In genomic region chr20:61332016-61332975, GRCh38 we compare ENCODE assay signal across 17 cellular contexts.
"Had no signal": no experiment of that assay in that cellular context is flagged by ENCODE, and none has a peak within 500 bp of the region (broad histone marks: within the 10 kb centered on the region; RNA-seq: fewer than 3 reads in every experiment).

No MANE protein-coding gene starts in this region.

- H3K36me3 ChIP-seq: ascending aorta, lower lobe of right lung, right atrium auricular region, thoracic aorta, upper lobe of left lung had no signal

- DNase-seq: activated CD4-positive, alpha-beta T cell treated with anti-CD3 and anti-CD28 coated beads, Interleukin-2, amount 10 ng/mL, durations not matched to agents 24 days and 14 days; activated CD8-positive, alpha-beta T cell treated with anti-CD3 and anti-CD28 coated beads, Interleukin-2, amount 10 ng/mL, durations not matched to agents 7 days and 5 days; activated effector memory CD4-positive, alpha-beta T cell treated with Interleukin-2 at 50 U/mL for 16 hours; activated naive CD4-positive, alpha-beta T cell treated with anti-CD3 and anti-CD28 coated beads, Interleukin-2, amount 10 ng/mL, durations not matched to agents 7 days and 5 days; activated T-cell treated with anti-CD3 and anti-CD28 coated beads, Interleukin-2, amount 50 U/mL, for 4 hours; lower lobe of right lung; stimulated activated CD4-positive, alpha-beta T cell treated with anti-CD3 and anti-CD28 coated beads, Interleukin-4, amount 100 ng/mL, for 24 hours; T1000 had no signal

- H3K27ac Mint-ChIP-seq: activated CD4-positive, alpha-beta T cell treated with anti-CD3 and anti-CD28 coated beads, Interleukin-2, amount 10 ng/mL, durations not matched to agents 24 days and 14 days; activated CD8-positive, alpha-beta T cell treated with anti-CD3 and anti-CD28 coated beads, Interleukin-2, amount 10 ng/mL, durations not matched to agents 7 days and 5 days; activated naive CD4-positive, alpha-beta T cell treated with anti-CD3 and anti-CD28 coated beads, Interleukin-2, amount 10 ng/mL, durations not matched to agents 7 days and 5 days; natural killer cell treated with Interleukin-12 subunit alpha and Interleukin-12 subunit beta and Interleukin-15 and Interleukin-18, amount 100 ng/mL, for 72 hours; progenitor cell of endocrine pancreas; stimulated activated effector memory CD8-positive, alpha-beta T cell treated with anti-CD3 and anti-CD28 coated beads, Interleukin-12 subunit alpha, Interleukin-12 subunit beta, amount 100 ng/mL, for 72 hours had no signal

- H3K4me3 ChIP-seq: ascending aorta, hepatocyte, lower lobe of right lung, right atrium auricular region, skin epidermis, thoracic aorta, upper lobe of left lung had no signal

- H3K27ac ChIP-seq: ascending aorta, hepatocyte, lower lobe of right lung, right atrium auricular region, skin epidermis, thoracic aorta, upper lobe of left lung had no signal

- H3K27me3 ChIP-seq: ascending aorta, hepatocyte, right atrium auricular region, upper lobe of left lung had no signal

- H3K9me3 ChIP-seq: ascending aorta, lower lobe of right lung, right atrium auricular region, thoracic aorta, upper lobe of left lung had no signal

- H3K9me3 Mint-ChIP-seq: activated CD4-positive, alpha-beta T cell treated with anti-CD3 and anti-CD28 coated beads, Interleukin-2, amount 10 ng/mL, durations not matched to agents 24 days and 14 days; activated naive CD4-positive, alpha-beta T cell treated with anti-CD3 and anti-CD28 coated beads, Interleukin-2, amount 10 ng/mL, durations not matched to agents 7 days and 5 days; activated T-cell treated with anti-CD3 and anti-CD28 coated beads, Interleukin-2, amount 50 U/mL, for 4 hours; natural killer cell treated with Interleukin-12 subunit alpha and Interleukin-12 subunit beta and Interleukin-15 and Interleukin-18, amount 100 ng/mL, for 72 hours; stimulated activated effector memory CD8-positive, alpha-beta T cell treated with anti-CD3 and anti-CD28 coated beads, Interleukin-12 subunit alpha, Interleukin-12 subunit beta, amount 100 ng/mL, for 72 hours had no signal

- H3K36me3 Mint-ChIP-seq: activated naive CD4-positive, alpha-beta T cell treated with anti-CD3 and anti-CD28 coated beads, Interleukin-2, amount 10 ng/mL, durations not matched to agents 7 days and 5 days; natural killer cell treated with Interleukin-12 subunit alpha and Interleukin-12 subunit beta and Interleukin-15 and Interleukin-18, amount 100 ng/mL, for 72 hours; stimulated activated effector memory CD8-positive, alpha-beta T cell treated with anti-CD3 and anti-CD28 coated beads, Interleukin-12 subunit alpha, Interleukin-12 subunit beta, amount 100 ng/mL, for 72 hours had no signal

- H3K4me3 Mint-ChIP-seq: activated CD4-positive, alpha-beta T cell treated with anti-CD3 and anti-CD28 coated beads, Interleukin-2, amount 10 ng/mL, durations not matched to agents 24 days and 14 days; activated CD8-positive, alpha-beta T cell treated with anti-CD3 and anti-CD28 coated beads, Interleukin-2, amount 10 ng/mL, durations not matched to agents 7 days and 5 days; activated naive CD4-positive, alpha-beta T cell treated with anti-CD3 and anti-CD28 coated beads, Interleukin-2, amount 10 ng/mL, durations not matched to agents 7 days and 5 days; activated T-cell treated with anti-CD3 and anti-CD28 coated beads, Interleukin-2, amount 50 U/mL, for 4 hours; natural killer cell treated with Interleukin-12 subunit alpha and Interleukin-12 subunit beta and Interleukin-15 and Interleukin-18, amount 100 ng/mL, for 72 hours; stimulated activated effector memory CD8-positive, alpha-beta T cell treated with anti-CD3 and anti-CD28 coated beads, Interleukin-12 subunit alpha, Interleukin-12 subunit beta, amount 100 ng/mL, for 72 hours had no signal

- H3K4me1 Mint-ChIP-seq: activated CD4-positive, alpha-beta T cell treated with anti-CD3 and anti-CD28 coated beads, Interleukin-2, amount 10 ng/mL, durations not matched to agents 24 days and 14 days; activated naive CD4-positive, alpha-beta T cell treated with anti-CD3 and anti-CD28 coated beads, Interleukin-2, amount 10 ng/mL, durations not matched to agents 7 days and 5 days; stimulated activated effector memory CD8-positive, alpha-beta T cell treated with anti-CD3 and anti-CD28 coated beads, Interleukin-12 subunit alpha, Interleukin-12 subunit beta, amount 100 ng/mL, for 72 hours had no signal

- H3K27me3 Mint-ChIP-seq: activated CD4-positive, alpha-beta T cell treated with anti-CD3 and anti-CD28 coated beads, Interleukin-2, amount 10 ng/mL, durations not matched to agents 24 days and 14 days; activated naive CD4-positive, alpha-beta T cell treated with anti-CD3 and anti-CD28 coated beads, Interleukin-2, amount 10 ng/mL, durations not matched to agents 7 days and 5 days; natural killer cell treated with Interleukin-12 subunit alpha and Interleukin-12 subunit beta and Interleukin-15 and Interleukin-18, amount 100 ng/mL, for 72 hours had no signal

- H3K4me1 ChIP-seq: ascending aorta, lower lobe of right lung, right atrium auricular region, upper lobe of left lung had no signal

- ATAC-seq: activated CD8-positive, alpha-beta T cell treated with anti-CD3 and anti-CD28 coated beads, Interleukin-2, amount 10 ng/mL, durations not matched to agents 7 days and 5 days; activated T-cell treated with anti-CD3 and anti-CD28 coated beads, Interleukin-2, amount 50 U/mL, for 4 hours had no signal
